22 cellular contexts compared by ENCODE assay signal in the genomic region with DNA sequence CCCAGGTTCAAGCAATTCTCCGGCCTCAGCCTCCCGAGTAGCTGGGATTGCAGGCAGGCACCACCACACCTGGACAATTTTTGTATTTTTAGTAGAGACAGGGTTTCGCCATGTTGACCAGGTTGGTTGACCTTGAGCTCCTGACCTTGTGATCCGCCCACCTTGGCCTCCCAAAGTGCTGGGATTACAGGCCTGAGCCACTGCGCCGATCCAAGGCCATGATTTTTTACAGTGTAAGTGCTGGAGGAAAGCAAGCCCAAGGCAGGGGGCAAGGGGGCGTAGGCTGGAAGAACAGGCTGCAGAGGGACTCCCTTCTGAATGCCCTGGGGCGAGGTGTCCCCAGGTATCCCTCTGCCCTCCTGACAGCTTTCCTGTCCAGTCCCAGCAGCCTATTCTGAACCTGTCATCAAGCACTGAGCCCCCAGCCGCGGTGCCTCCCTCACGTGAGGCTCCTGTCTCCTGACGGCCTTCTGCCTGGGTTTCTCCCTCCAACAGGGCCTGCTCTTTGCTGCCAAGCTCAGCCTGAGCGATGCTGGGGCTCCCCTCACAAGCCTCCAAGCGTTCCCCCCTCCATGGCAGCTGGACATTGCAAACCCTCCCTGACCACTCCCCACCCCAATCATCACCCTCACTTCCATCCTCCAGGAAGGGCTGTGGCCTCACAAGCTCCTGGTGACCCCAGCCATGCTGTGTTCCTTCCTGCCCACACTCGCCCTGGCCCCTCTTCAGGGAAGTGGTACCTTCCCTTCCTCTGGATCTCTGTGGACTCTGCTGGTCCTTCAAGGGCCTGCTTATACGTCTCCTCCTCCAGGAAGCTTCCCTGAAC. TPM values are rescaled to one million over a fixed set of nuclear protein-coding genes. Genes with fewer than 3 reads are reported as not detected.
A peak's percentile ranks its signal among the peaks of the same experiment; 100 is the strongest.
DNase-seq lines count a peak whose midpoint lies in the region; ATAC-seq, FAIRE-seq and TF ChIP-seq lines count a peak whose summit lies in the region.
"Had no signal": no experiment of that assay in that cellular context is flagged by ENCODE, and none has a peak within 500 bp of the region (broad histone marks: within the 10 kb centered on the region; RNA-seq: fewer than 3 reads in every experiment).

No MANE protein-coding gene starts in this region.

- H3K4me1 ChIP-seq in astrocyte (ENCODE audit: insufficient read depth, low read length): peaks cover 13% of the 10 kb centered on the region
- H3K4me1 ChIP-seq in naive thymus-derived CD4-positive, alpha-beta T cell (ENCODE audit: control insufficient read depth in 2 of 2, insufficient read depth in 2 of 2, low read length in 2 of 2): peaks cover 26 to 77% of the 10 kb centered on the region in 2 donors

- no peak overlapping the region for H3K27ac ChIP-seq in astrocyte (ENCODE audit: low read depth, low read length)
- H3K27ac ChIP-seq in naive thymus-derived CD4-positive, alpha-beta T cell (ENCODE audit: low read depth, low read length): no peak overlapping the region
- H3K27ac ChIP-seq: SJSA1 had no signal

- FAIRE-seq in astrocyte (lab: Jason Lieb, UNC): no peak
- FAIRE-seq: A549, H54, RCC 7860 had no signal

- H3K36me3 ChIP-seq in astrocyte (ENCODE audit: insufficient read depth, low read length): no peaks in the 10 kb centered on the region
- H3K36me3 ChIP-seq in naive thymus-derived CD4-positive, alpha-beta T cell (ENCODE audit: control insufficient read depth in 2 of 3, insufficient read depth in 3 of 3, low read length in 3 of 3): no peaks in the 10 kb centered on the region
- H3K36me3 ChIP-seq: MG63, SJSA1 had no signal

- no peaks in the 10 kb centered on the region for H3K27me3 Mint-ChIP-seq in stimulated activated naive CD8-positive, alpha-beta T cell treated with anti-CD3 and anti-CD28 coated beads, Interleukin-15, amount 100 ng/mL, for 72 hours
- H3K27me3 Mint-ChIP-seq in astrocyte (ENCODE audit: low read depth, unreplicated experiment): peaks cover 14% of the 10 kb centered on the region
- no peaks in the 10 kb centered on the region for H3K27me3 Mint-ChIP-seq in naive thymus-derived CD4-positive, alpha-beta T cell

- intact Hi-C loops in naive thymus-derived CD4-positive, alpha-beta T cell (cut with micrococcal nuclease): no loop called here
- intact Hi-C loops in Right ventricle myocardium superior (cut with DNase I): no loop called here

- H3K9me3 ChIP-seq in astrocyte (ENCODE audit: insufficient read depth, low read depth, low read length): no peaks in the 10 kb centered on the region
- H3K9me3 ChIP-seq in naive thymus-derived CD4-positive, alpha-beta T cell (ENCODE audit: control insufficient read depth in 2 of 3, low read length in 3 of 3): no peaks in the 10 kb centered on the region
- H3K9me3 ChIP-seq: A549, MG63, SJSA1 had no signal

- peak overlapping the region; percentile 60 to 72 for H3K27ac Mint-ChIP-seq in stimulated activated naive CD8-positive, alpha-beta T cell treated with anti-CD3 and anti-CD28 coated beads, Interleukin-15, amount 100 ng/mL, for 72 hours
- H3K27ac Mint-ChIP-seq in astrocyte (ENCODE audit: unreplicated experiment): peak overlapping the region; percentile 18
- peak overlapping the region in 6 of 9 donors; percentile 45 to 88 (median 81) for H3K27ac Mint-ChIP-seq in naive thymus-derived CD4-positive, alpha-beta T cell
- H3K27ac Mint-ChIP-seq: HFFc6 had no signal

- H3K27me3 ChIP-seq in astrocyte (ENCODE audit: insufficient read depth, low read length): no peaks in the 10 kb centered on the region
- H3K27me3 ChIP-seq in naive thymus-derived CD4-positive, alpha-beta T cell (ENCODE audit: control insufficient read depth in 2 of 2, insufficient read depth in 2 of 2, low read length in 2 of 2): no peaks in the 10 kb centered on the region
- H3K27me3 ChIP-seq: MG63, SJSA1 had no signal

- no peak overlapping the region for H3K4me3 Mint-ChIP-seq in stimulated activated naive CD8-positive, alpha-beta T cell treated with anti-CD3 and anti-CD28 coated beads, Interleukin-15, amount 100 ng/mL, for 72 hours
- H3K4me3 Mint-ChIP-seq in astrocyte (ENCODE audit: unreplicated experiment): no peak overlapping the region
- peak overlapping the region in 4 of 10 donors; percentile 15 to 37 (median 30) for H3K4me3 Mint-ChIP-seq in naive thymus-derived CD4-positive, alpha-beta T cell
- H3K4me3 Mint-ChIP-seq: CD14-positive monocyte, HFFc6 had no signal

- H3K9ac ChIP-seq in astrocyte (ENCODE audit: low read length): no peak overlapping the region

- H4K20me1 ChIP-seq in astrocyte (ENCODE audit: insufficient read depth, low read length): no peaks in the 10 kb centered on the region

- POLR2A ChIA-PET in naive thymus-derived CD4-positive, alpha-beta T cell (lab: Charles Lee): interaction anchor here (0.6 to 13.1 kb wide), 7 partner anchors 8 to 58 kb away, joined by 3 to 543 read pairs (median 20); a partner anchor contains a TSS

- no peak overlapping the region for H3K4me2 ChIP-seq in astrocyte (ENCODE audit: low read length)
- H3K4me2 ChIP-seq: A549 had no signal

- H3K79me2 ChIP-seq in astrocyte (ENCODE audit: insufficient read depth, low read length): no peaks in the 10 kb centered on the region

- H3K9me3 Mint-ChIP-seq in stimulated activated naive CD8-positive, alpha-beta T cell treated with anti-CD3 and anti-CD28 coated beads, Interleukin-15, amount 100 ng/mL, for 72 hours: no peaks in the 10 kb centered on the region
- H3K9me3 Mint-ChIP-seq in astrocyte (ENCODE audit: unreplicated experiment): peaks cover 1% of the 10 kb centered on the region
- no peaks in the 10 kb centered on the region for H3K9me3 Mint-ChIP-seq in naive thymus-derived CD4-positive, alpha-beta T cell
- H3K9me3 Mint-ChIP-seq: HFFc6 had no signal

- no peak for DNase-seq in stimulated activated naive CD8-positive, alpha-beta T cell treated with anti-CD3 and anti-CD28 coated beads, Interleukin-15, amount 100 ng/mL, for 72 hours
- DNase-seq in stimulated activated naive CD8-positive, alpha-beta T cell treated with anti-CD3 and anti-CD28 coated beads, Interleukin-15, Interleukin-2, amounts not matched to agents 100 U/mL and 50 U/mL, for 24 hours: no peak
- no peak for DNase-seq in astrocyte (ENCODE audit: low read depth)
- DNase-seq in naive thymus-derived CD4-positive, alpha-beta T cell: no peak
- no peak for DNase-seq in Right ventricle myocardium superior
- no peak for DNase-seq in SIG-M5 (lab: John Stamatoyannopoulos, UW)
- DNase-seq: COR-L47, DMS153, EL, HFFc6, Karpas-422, MG63, NCI-H1092, NCI-H1694 treated with DMSO at 0.1 percent for 48 hours, NCI-H226, NCI-H524 treated with DMSO at 0.1 percent for 48 hours had no signal

- no peak for TF ChIP-seq CTCF in astrocyte (IDR thresholded peaks at IDR 0.05; ENCODE audit: insufficient read depth, low read depth, low read length)

- H3K4me3 ChIP-seq in astrocyte (ENCODE audit: insufficient read depth, low read depth, low read length): no peak overlapping the region
- no peak overlapping the region for H3K4me3 ChIP-seq in naive thymus-derived CD4-positive, alpha-beta T cell (ENCODE audit: low read length)
- H3K4me3 ChIP-seq: A549, MG63, SJSA1 had no signal

- CTCF ChIA-PET in naive thymus-derived CD4-positive, alpha-beta T cell (lab: Charles Lee): interaction anchor here (1.1 to 3.3 kb wide), 3 partner anchors 11 to 16 kb away, joined by 6 to 12 read pairs (median 8); no protein-coding TSS in a partner anchor

- no peak for ATAC-seq in stimulated activated naive CD8-positive, alpha-beta T cell treated with anti-CD3 and anti-CD28 coated beads, Interleukin-15, amount 100 ng/mL, for 72 hours
- no peak for ATAC-seq in stimulated activated naive CD8-positive, alpha-beta T cell treated with anti-CD3 and anti-CD28 coated beads, Interleukin-15, Interleukin-2, amounts not matched to agents 100 U/mL and 50 U/mL, for 24 hours
- no peak for ATAC-seq in naive thymus-derived CD4-positive, alpha-beta T cell
- no peak for ATAC-seq in Right ventricle myocardium superior (ENCODE audit: poor library complexity)
- ATAC-seq in GM18909 (IDR thresholded peaks at IDR 0.05; ENCODE audit: poor library complexity, unreplicated experiment): no peak
- ATAC-seq: A549 had no signal

- no peak overlapping the region for H2AFZ ChIP-seq in astrocyte (ENCODE audit: low read depth, low read length)

- H3K4me1 Mint-ChIP-seq in stimulated activated naive CD8-positive, alpha-beta T cell treated with anti-CD3 and anti-CD28 coated beads, Interleukin-15, amount 100 ng/mL, for 72 hours: peaks cover 81% of the 10 kb centered on the region
- peaks cover 16% of the 10 kb centered on the region for H3K4me1 Mint-ChIP-seq in astrocyte (ENCODE audit: low read depth, unreplicated experiment)
- H3K4me1 Mint-ChIP-seq in naive thymus-derived CD4-positive, alpha-beta T cell: peaks cover 35 to 88% (median 68%) of the 10 kb centered on the region in 7 donors

- H3K36me3 Mint-ChIP-seq in astrocyte (ENCODE audit: low read depth, unreplicated experiment): peaks cover 5% of the 10 kb centered on the region
- peaks cover 0 to 4% (median 0%) of the 10 kb centered on the region in 5 donors for H3K36me3 Mint-ChIP-seq in naive thymus-derived CD4-positive, alpha-beta T cell
- H3K36me3 Mint-ChIP-seq: CD14-positive monocyte had no signal

RNA-seq across cellular contexts. Expression of a gene that starts 37.6 kb away (rescaled TPM):
- total RNA-seq in astrocyte: 44.5 and 49.5 TPM in 2 replicates
- total RNA-seq in naive thymus-derived CD4-positive, alpha-beta T cell: 100 to 1,000 TPM; 231 to 747 (median 389) TPM
- polyA plus RNA-seq in naive thymus-derived CD4-positive, alpha-beta T cell: 100 to 1,000 TPM; 252 to 411 TPM
- total RNA-seq in Right ventricle myocardium superior: 45.0 TPM

Comparison
In these comparisons a context has a peak if more than half of its experiments do, and no peak if none do; other contexts are left out.
1. H3K27ac Mint-ChIP-seq: peak in every context shown above with its lines; median percentile 81 in naive thymus-derived CD4-positive, alpha-beta T cell; 66 in stimulated activated naive CD8-positive, alpha-beta T cell treated with anti-CD3 and anti-CD28 coated beads, Interleukin-15, amount 100 ng/mL, for 72 hours; 18 in astrocyte.